Comparison of ENCODE assay signal across 15 cellular contexts in genomic region chr2:118989481-118989880, GRCh38. TPM values are rescaled to one million over a fixed set of nuclear protein-coding genes. Genes with fewer than 3 reads are reported as not detected.
A peak's percentile ranks its signal among the peaks of the same experiment; 100 is the strongest.
DNase-seq lines count a peak whose midpoint lies in the region; ATAC-seq lines count a peak whose summit lies in the region.
"Had no signal": no experiment of that assay in that cellular context is flagged by ENCODE, and none has a peak within 500 bp of the region (broad histone marks: within the 10 kb centered on the region; RNA-seq: fewer than 3 reads in every experiment).

No MANE protein-coding gene starts in this region.

- no peak overlapping the region for H3K9ac ChIP-seq in trophoblast cell (ENCODE audit: low read length)

- no peak overlapping the region for H4K12ac ChIP-seq in trophoblast cell (ENCODE audit: low read depth, low read length)

- H3K27ac ChIP-seq in trophoblast cell (ENCODE audit: low read depth, low read length), result no peak overlapping the region
- H3K27ac ChIP-seq in naive thymus-derived CD4-positive, alpha-beta T cell (ENCODE audit: low read depth, low read length), result no peak overlapping the region
- H3K27ac ChIP-seq: thoracic aorta had no signal

- H2BK120ac ChIP-seq in trophoblast cell (ENCODE audit: insufficient read depth, low read length, poor library complexity), result no peak overlapping the region

- H3K4me3 ChIP-seq in trophoblast cell (ENCODE audit: low read depth, low read length), result no peak overlapping the region
- H3K4me3 ChIP-seq in naive thymus-derived CD4-positive, alpha-beta T cell (ENCODE audit: low read length), result no peak overlapping the region
- H3K4me3 ChIP-seq: thoracic aorta had no signal

- peaks cover 0 to 6% (median 3%) of the 10 kb centered on the region in 7 donors for H3K4me1 Mint-ChIP-seq in naive thymus-derived CD4-positive, alpha-beta T cell
- H3K4me1 Mint-ChIP-seq: natural killer cell had no signal

- H4K8ac ChIP-seq in trophoblast cell (ENCODE audit: low read depth, low read length), result no peak overlapping the region

- no peak overlapping the region for H3K4ac ChIP-seq in trophoblast cell (ENCODE audit: low read depth, low read length)

- no peak overlapping the region for H3K23ac ChIP-seq in trophoblast cell (ENCODE audit: low read length)

- no peak overlapping the region for H2BK12ac ChIP-seq in trophoblast cell (ENCODE audit: low read length)

- H3K27ac Mint-ChIP-seq in naive thymus-derived CD4-positive, alpha-beta T cell, result peak overlapping the region in 1 of 9 donors; percentile 16
- H3K27ac Mint-ChIP-seq: CD4-positive, alpha-beta memory T cell; natural killer cell had no signal

- no peak overlapping the region for H4K91ac ChIP-seq in trophoblast cell (ENCODE audit: low read depth, low read length)

- no peaks in the 10 kb centered on the region for H3K27me3 ChIP-seq in trophoblast cell (ENCODE audit: insufficient read depth, low read length)
- H3K27me3 ChIP-seq in naive thymus-derived CD4-positive, alpha-beta T cell (ENCODE audit: control insufficient read depth in 2 of 2, insufficient read depth in 2 of 2, low read length in 2 of 2), result no peaks in the 10 kb centered on the region

- DNase-seq in stimulated activated CD8-positive, alpha-beta memory T cell treated with anti-CD3 and anti-CD28 coated beads, Interleukin-4, amount 100 ng/mL, for 48 hours, result peak; percentile 10
- DNase-seq in DMS79 (lab: John Stamatoyannopoulos, UW), result no peak
- no peak for DNase-seq in trophoblast cell
- no peak for DNase-seq in naive thymus-derived CD4-positive, alpha-beta T cell
- DNase-seq: activated T-cell treated with anti-CD3 and anti-CD28 coated beads, Interleukin-2, amount 50 U/mL, for 4 hours; amygdala; CD4-positive, alpha-beta memory T cell; effector CD8-positive, alpha-beta T cell; natural killer cell; NCI-H1105 treated with DMSO at 0.1 percent for 48 hours; Right ventricle myocardium superior had no signal

- no peaks in the 10 kb centered on the region for H3K79me1 ChIP-seq in trophoblast cell (ENCODE audit: low read length)

- no peaks in the 10 kb centered on the region for H3K36me3 ChIP-seq in trophoblast cell (ENCODE audit: control insufficient read depth in 1 of 2, insufficient read depth in 2 of 2, low read length in 2 of 2)
- H3K36me3 ChIP-seq in naive thymus-derived CD4-positive, alpha-beta T cell (ENCODE audit: control insufficient read depth in 2 of 3, insufficient read depth in 3 of 3, low read length in 3 of 3), result no peaks in the 10 kb centered on the region
- H3K36me3 ChIP-seq: thoracic aorta had no signal

- no peaks in the 10 kb centered on the region for H3K36me3 Mint-ChIP-seq in naive thymus-derived CD4-positive, alpha-beta T cell
- H3K36me3 Mint-ChIP-seq: CD4-positive, alpha-beta memory T cell; natural killer cell had no signal

- no peak overlapping the region for H3K18ac ChIP-seq in trophoblast cell (ENCODE audit: low read length)

- CTCF ChIA-PET in naive thymus-derived CD4-positive, alpha-beta T cell (lab: Charles Lee), result no interaction called here

- POLR2A ChIA-PET in naive thymus-derived CD4-positive, alpha-beta T cell (lab: Charles Lee), result no interaction called here

- ATAC-seq in GM19035 (IDR thresholded peaks at IDR 0.05; ENCODE audit: unreplicated experiment), result peak; percentile 53
- ATAC-seq in HG02642 (IDR thresholded peaks at IDR 0.05; ENCODE audit: poor library complexity, unreplicated experiment), result peak; percentile 71
- peak; percentile 79 for ATAC-seq in HG03460 (IDR thresholded peaks at IDR 0.05; ENCODE audit: unreplicated experiment)
- no peak for ATAC-seq in naive thymus-derived CD4-positive, alpha-beta T cell
- ATAC-seq: activated T-cell treated with anti-CD3 and anti-CD28 coated beads, Interleukin-2, amount 50 U/mL, for 4 hours; natural killer cell had no signal

- WGBS in trophoblast cell (ENCODE audit: extremely low coverage, insufficient coverage, insufficient read length), result no CpG with 5 or more reads among the region's 2 CpGs

- no peaks in the 10 kb centered on the region for H3K79me2 ChIP-seq in trophoblast cell (ENCODE audit: control insufficient read depth, insufficient read depth, low read length, poor library complexity)

- no peak overlapping the region for H3K14ac ChIP-seq in trophoblast cell (ENCODE audit: low read length)

- intact Hi-C loops in naive thymus-derived CD4-positive, alpha-beta T cell (cut with micrococcal nuclease), result no loop called here

- no peak overlapping the region for H3K4me2 ChIP-seq in trophoblast cell (ENCODE audit: low read length)

- H3K9me3 ChIP-seq in trophoblast cell (ENCODE audit: insufficient read depth, low read depth, low read length), result peaks cover 1% of the 10 kb centered on the region
- no peaks in the 10 kb centered on the region for H3K9me3 ChIP-seq in naive thymus-derived CD4-positive, alpha-beta T cell (ENCODE audit: control insufficient read depth in 2 of 3, low read length in 3 of 3)
- H3K9me3 ChIP-seq: thoracic aorta had no signal

- H3K4me1 ChIP-seq in trophoblast cell (ENCODE audit: control insufficient read depth in 1 of 2, insufficient read depth in 2 of 2, low read length in 2 of 2), result no peaks in the 10 kb centered on the region
- no peaks in the 10 kb centered on the region for H3K4me1 ChIP-seq in naive thymus-derived CD4-positive, alpha-beta T cell (ENCODE audit: control insufficient read depth in 2 of 2, insufficient read depth in 2 of 2, low read length in 2 of 2)

- no peak overlapping the region for H2AK5ac ChIP-seq in trophoblast cell (ENCODE audit: low read length)

- H2AFZ ChIP-seq in trophoblast cell (ENCODE audit: insufficient read depth, low read length, poor library complexity), result no peak overlapping the region

- no peak overlapping the region for H3K4me3 Mint-ChIP-seq in naive thymus-derived CD4-positive, alpha-beta T cell
- H3K4me3 Mint-ChIP-seq: activated T-cell treated with anti-CD3 and anti-CD28 coated beads, Interleukin-2, amount 50 U/mL, for 4 hours; CD4-positive, alpha-beta memory T cell; natural killer cell had no signal

- H3K9me3 Mint-ChIP-seq in naive thymus-derived CD4-positive, alpha-beta T cell, result peaks cover 0 to 2% (median 0%) of the 10 kb centered on the region in 11 donors
- H3K9me3 Mint-ChIP-seq: activated T-cell treated with anti-CD3 and anti-CD28 coated beads, Interleukin-2, amount 50 U/mL, for 4 hours; natural killer cell had no signal

- no peak overlapping the region for H2BK5ac ChIP-seq in trophoblast cell (ENCODE audit: low read depth, low read length, poor library complexity)

- H3K27me3 Mint-ChIP-seq in naive thymus-derived CD4-positive, alpha-beta T cell, result peaks cover 0 to 7% (median 0%) of the 10 kb centered on the region in 5 donors
- H3K27me3 Mint-ChIP-seq: CD4-positive, alpha-beta memory T cell had no signal

RNA-seq across cellular contexts. Expression of gene MARCO, which starts 47.5 kb away (rescaled TPM):
- polyA plus RNA-seq in trophoblast cell (2013), result 0.07 and 0.08 TPM in 2 replicates
- 1 to 10 TPM in 1 of 5 experiments, under 1 TPM in 1, not detected in 3; 0.48 to 2.6 TPM for total RNA-seq in naive thymus-derived CD4-positive, alpha-beta T cell
- not detected for polyA plus RNA-seq in naive thymus-derived CD4-positive, alpha-beta T cell
- polyA plus RNA-seq: CD4-positive, alpha-beta memory T cell had no signal
